In genomic region chr7:99090811-99091582, GRCh38 we compare ENCODE assay signal across 16 cellular contexts. TPM values are rescaled to one million over a fixed set of nuclear protein-coding genes. Genes with fewer than 3 reads are reported as not detected.
A peak's percentile ranks its signal among the peaks of the same experiment; 100 is the strongest.
DNase-seq lines count a peak whose midpoint lies in the region; ATAC-seq and TF ChIP-seq lines count a peak whose summit lies in the region.
"Had no signal": no experiment of that assay in that cellular context is flagged by ENCODE, and none has a peak within 500 bp of the region (broad histone marks: within the 10 kb centered on the region; RNA-seq: fewer than 3 reads in every experiment).

No MANE protein-coding gene starts in this region.

- no peaks in the 10 kb centered on the region for H3K9me3 Mint-ChIP-seq in type B pancreatic cell

- DNase-seq in SK-N-SH (no peak), amniotic epithelial cell (ENCODE audit: low read depth) (peak; percentile 32), fibroblast of the aortic adventitia (ENCODE audit: low read depth) (peak; percentile 43), type B pancreatic cell (ENCODE audit: extremely low spot score, unreplicated experiment) (no peak), NCI-H526 (lab: John Stamatoyannopoulos, UW) (no peak)
- DNase-seq: activated CD4-positive, alpha-beta T cell treated with anti-CD3 and anti-CD28 coated beads for 48 hours; activated naive CD8-positive, alpha-beta T cell treated with anti-CD3 and anti-CD28 coated beads for 36 hours; activated T-cell treated with anti-CD3 and anti-CD28 coated beads, Interleukin-2, amount 50 U/mL, for 1 hour; cerebellar nuclear complex; DND-41; naive thymus-derived CD8-positive, alpha-beta T cell; stimulated activated CD4-positive, alpha-beta T cell treated with anti-CD3 and anti-CD28 coated beads, Interleukin-15, amount 100 ng/mL, for 24 hours had no signal

- CTCF ChIA-PET in SK-N-SH (lab: Yijun Ruan, JAX) = interaction anchor here (0.9 to 1.6 kb wide), 2 partner anchors 21 to 51 kb away, joined by 3 to 4 read pairs; no protein-coding TSS in a partner anchor

- H3K27ac Mint-ChIP-seq in type B pancreatic cell = peak overlapping the region; percentile 48
- H3K27ac Mint-ChIP-seq: activated naive CD8-positive, alpha-beta T cell treated with anti-CD3 and anti-CD28 coated beads for 36 hours; B cell had no signal

- peaks cover 0 to 8% of the 10 kb centered on the region in 2 experiments; a peak in 2 of 4 replicates for H3K4me1 ChIP-seq in SK-N-SH (ENCODE audit: control insufficient read depth in 1 of 2, insufficient read depth in 2 of 2, low read depth in 1 of 2, low read length in 1 of 2)

- H3K9ac ChIP-seq in SK-N-SH = no peak overlapping the region

- peak; percentile 64 for ATAC-seq in SK-N-SH treated with all-trans-retinoic acid at 6 μM for 48 hours
- no peak for ATAC-seq in HG03196 (IDR thresholded peaks at IDR 0.05; ENCODE audit: unreplicated experiment)
- ATAC-seq in GM19395 (IDR thresholded peaks at IDR 0.05; ENCODE audit: unreplicated experiment) = no peak
- ATAC-seq: naive thymus-derived CD8-positive, alpha-beta T cell had no signal

- no peaks in the 10 kb centered on the region for H3K9me3 ChIP-seq in SK-N-SH

- no peaks in the 10 kb centered on the region for H3K27me3 ChIP-seq in SK-N-SH (ENCODE audit: insufficient read depth)

- peaks cover 0 to 9% of the 10 kb centered on the region in 2 experiments for H3K36me3 ChIP-seq in SK-N-SH (replicated peaks in 1 of 2; ENCODE audit: control insufficient read depth in 1 of 2, insufficient read depth in 2 of 2, low read length in 1 of 2)

- H3K27ac ChIP-seq in SK-N-SH (ENCODE audit: low read depth in 2 of 2, low read length in 1 of 2) = no peak overlapping the region; a peak in 1 of 4 replicates

- POLR2A ChIA-PET in SK-N-SH (lab: Yijun Ruan, JAX) = no interaction called here

- H3K4me1 Mint-ChIP-seq in type B pancreatic cell (ENCODE audit: unreplicated experiment) = peaks cover 32% of the 10 kb centered on the region

- peaks cover 83% of the 10 kb centered on the region for H4K20me1 ChIP-seq in SK-N-SH (ENCODE audit: insufficient read depth)

- H3K4me2 ChIP-seq in SK-N-SH = no peak overlapping the region

- no peaks in the 10 kb centered on the region for H3K9me2 ChIP-seq in SK-N-SH

- H3K27me3 Mint-ChIP-seq in type B pancreatic cell = no peaks in the 10 kb centered on the region
- H3K27me3 Mint-ChIP-seq: activated naive CD8-positive, alpha-beta T cell treated with anti-CD3 and anti-CD28 coated beads for 36 hours; B cell; naive thymus-derived CD8-positive, alpha-beta T cell had no signal

- no peak overlapping the region for H3K4me3 Mint-ChIP-seq in type B pancreatic cell
- H3K4me3 Mint-ChIP-seq: activated naive CD8-positive, alpha-beta T cell treated with anti-CD3 and anti-CD28 coated beads for 36 hours; B cell; naive thymus-derived CD8-positive, alpha-beta T cell had no signal

- no peak for TF ChIP-seq EP300 in SK-N-SH (IDR thresholded peaks at IDR 0.05; ENCODE audit: borderline replicate concordance in 1 of 2, low read depth in 1 of 2, low read length in 1 of 2)

- no peak for TF ChIP-seq RAD21 in SK-N-SH (IDR thresholded peaks at IDR 0.05; ENCODE audit: low read length)

- H3K36me3 Mint-ChIP-seq in type B pancreatic cell = peaks cover 11% of the 10 kb centered on the region

- H3F3A ChIP-seq in SK-N-SH (replicated peaks; ENCODE audit: insufficient read depth) = peaks cover 13% of the 10 kb centered on the region

- H3K4me3 ChIP-seq in SK-N-SH (ENCODE audit: low read depth in 2 of 2, low read length in 1 of 2) (no peak overlapping the region), fibroblast of the aortic adventitia (ENCODE audit: low read depth, low read length) (no peak overlapping the region)

- no peak overlapping the region for H2AFZ ChIP-seq in SK-N-SH (ENCODE audit: low read depth)

- peaks cover 100% of the 10 kb centered on the region for H3K79me2 ChIP-seq in SK-N-SH (ENCODE audit: insufficient read depth)

- TF ChIP-seq CTCF in SK-N-SH (IDR thresholded peaks at IDR 0.05) = no peak
- no peak for TF ChIP-seq CTCF in fibroblast of the aortic adventitia (IDR thresholded peaks at IDR 0.05; ENCODE audit: insufficient read depth, low read length)
- no peak for TF ChIP-seq CTCF in type B pancreatic cell (conservative IDR thresholded peaks at IDR 0.05)

- WGBS in SK-N-SH (ENCODE audit: low lambda C conversion rate) = 93% methylated on average over 6 of the region's 6 CpGs

TF ChIP-seq in SK-N-SH treated with all-trans-retinoic acid at 6 μM for 48 hours, 23 proteins besides CTCF, POLR2A, EP300 and RAD21 (continues in another document):
- TF ChIP-seq ZFP30 (CRISPR knock-in tag; IDR thresholded peaks at IDR 0.05) = no peak
- no peak for TF ChIP-seq ZNF8 (CRISPR knock-in tag; IDR thresholded peaks at IDR 0.05)
- TF ChIP-seq TSHZ2 (CRISPR knock-in tag; IDR thresholded peaks at IDR 0.05) = no peak

TF ChIP-seq in SK-N-SH, 30 proteins besides CTCF, POLR2A, EP300 and RAD21:
- no peak for TF ChIP-seq GATA2 (CRISPR knock-in tag; IDR thresholded peaks at IDR 0.05)
- TF ChIP-seq NFIC (IDR thresholded peaks at IDR 0.05; ENCODE audit: borderline replicate concordance) = no peak
- TF ChIP-seq FOSL2 (IDR thresholded peaks at IDR 0.05; ENCODE audit: borderline replicate concordance, low read depth) = no peak
- TF ChIP-seq TEAD4 (IDR thresholded peaks at IDR 0.05; ENCODE audit: borderline replicate concordance, insufficient read depth) = no peak
- TF ChIP-seq RCOR1 (IDR thresholded peaks at IDR 0.05; ENCODE audit: low read length) = no peak

RNA-seq across cellular contexts. Expression of gene SMURF1, which starts 52.9 kb away (rescaled TPM):
- polyA plus RNA-seq in SK-N-SH (2012; rRNA removed) = 12.9 and 13.8 TPM in 2 replicates
- polyA plus RNA-seq in SK-N-SH (2012; cell fraction: cytosol; rRNA removed) = 7.8 and 8.7 TPM in 2 replicates
- polyA plus RNA-seq in SK-N-SH (2012; cell fraction: nucleus; rRNA removed) = 31.5 and 34.0 TPM in 2 replicates
- 16.0 and 22.6 TPM in 2 replicates for total RNA-seq in fibroblast of the aortic adventitia (ENCODE audit: low replicate concordance)
- 22.1 and 31.3 TPM in 2 replicates for total RNA-seq in type B pancreatic cell (ENCODE audit: low replicate concordance)

Comparison
In these comparisons a context has a peak if more than half of its experiments do, and no peak if none do; other contexts are left out.
1. DNase-seq: peak in amniotic epithelial cell (single experiment) and fibroblast of the aortic adventitia (single experiment); none in SK-N-SH (single experiment), type B pancreatic cell (single experiment) and NCI-H526 (0 of 2).